ENCODE assay signal across 9 cellular contexts in genomic region chr12:52147983-52148540, GRCh38. TPM values are rescaled to one million over a fixed set of nuclear protein-coding genes. Genes with fewer than 3 reads are reported as not detected.
A peak's percentile ranks its signal among the peaks of the same experiment; 100 is the strongest.
DNase-seq lines count a peak whose midpoint lies in the region; ATAC-seq and TF ChIP-seq lines count a peak whose summit lies in the region.
"Had no signal": no experiment of that assay in that cellular context is flagged by ENCODE, and none has a peak within 500 bp of the region (broad histone marks: within the 10 kb centered on the region; RNA-seq: fewer than 3 reads in every experiment).

No MANE protein-coding gene starts in this region.

- peak overlapping the region in 1 of 2 experiments; percentile 91; a peak in 3 of 4 replicates for H3K27ac ChIP-seq in SK-N-SH (ENCODE audit: low read depth in 2 of 2, low read length in 1 of 2)
- peak overlapping the region; percentile 17 for H3K27ac ChIP-seq in muscle layer of colon (ENCODE audit: low read depth, low read length)
- H3K27ac ChIP-seq in upper lobe of left lung: peak overlapping the region; percentile 87 to 94 (median 90)

- DNase-seq in SK-N-SH (no peak), chondrocyte (ENCODE audit: low spot score) (no peak), upper lobe of left lung (no peak), SKM-1 (lab: John Stamatoyannopoulos, UW; ENCODE audit: unreplicated experiment) (no peak)
- DNase-seq: T-cell had no signal

- no peak for TF ChIP-seq POLR2A in upper lobe of left lung (IDR thresholded peaks at IDR 0.05)

- H3K27me3 Mint-ChIP-seq in chondrocyte (ENCODE audit: low read depth): no peaks in the 10 kb centered on the region

- no peaks in the 10 kb centered on the region for H3K9me2 ChIP-seq in SK-N-SH

- H3K79me2 ChIP-seq in SK-N-SH (ENCODE audit: insufficient read depth): peaks cover 15% of the 10 kb centered on the region; the same call in 1 of the 2 replicates

- TF ChIP-seq RAD21 in SK-N-SH (IDR thresholded peaks at IDR 0.05; ENCODE audit: low read length): no peak

- H3K4me2 ChIP-seq in SK-N-SH: peak overlapping the region; percentile 69; the same call in 1 of the 2 replicates

- peaks cover 18% of the 10 kb centered on the region for H3F3A ChIP-seq in SK-N-SH (replicated peaks; ENCODE audit: insufficient read depth)

- H3K27ac Mint-ChIP-seq in chondrocyte (ENCODE audit: unreplicated experiment): peak overlapping the region; percentile 93
- H3K27ac Mint-ChIP-seq: T-cell had no signal

- H3K36me3 ChIP-seq in SK-N-SH (replicated peaks in 1 of 2; ENCODE audit: control insufficient read depth in 1 of 2, insufficient read depth in 2 of 2, low read length in 1 of 2): no peaks in the 10 kb centered on the region
- no peaks in the 10 kb centered on the region for H3K36me3 ChIP-seq in muscle layer of colon (ENCODE audit: insufficient read depth, low read length)
- H3K36me3 ChIP-seq in upper lobe of left lung: no peaks in the 10 kb centered on the region

- CTCF ChIA-PET in SK-N-SH (lab: Yijun Ruan, JAX): interaction anchor here (0.8 to 3.2 kb wide), 16 partner anchors 8 to 833 kb away, joined by 3 to 20 read pairs (median 4); no protein-coding TSS in a partner anchor

- peaks cover 14 to 36% of the 10 kb centered on the region in 2 experiments; a peak in 3 of 4 replicates for H3K4me1 ChIP-seq in SK-N-SH (ENCODE audit: control insufficient read depth in 1 of 2, insufficient read depth in 2 of 2, low read depth in 1 of 2, low read length in 1 of 2)
- H3K4me1 ChIP-seq in muscle layer of colon (ENCODE audit: insufficient read depth, low read length): peaks cover 21% of the 10 kb centered on the region
- H3K4me1 ChIP-seq in upper lobe of left lung: peaks cover 56 to 79% (median 77%) of the 10 kb centered on the region in 4 donors

- peaks cover 73% of the 10 kb centered on the region for H3K4me1 Mint-ChIP-seq in chondrocyte (ENCODE audit: low read depth)

- H3K9ac ChIP-seq in SK-N-SH (peak overlapping the region; percentile 93), muscle layer of colon (ENCODE audit: low read length) (no peak overlapping the region)

- no peaks in the 10 kb centered on the region for H4K20me1 ChIP-seq in SK-N-SH (ENCODE audit: insufficient read depth)

- H2AFZ ChIP-seq in SK-N-SH (ENCODE audit: low read depth): no peak overlapping the region

- H3K4me3 Mint-ChIP-seq in chondrocyte (ENCODE audit: unreplicated experiment): no peak overlapping the region
- H3K4me3 Mint-ChIP-seq: T-cell had no signal

- TF ChIP-seq CTCF in SK-N-SH (IDR thresholded peaks at IDR 0.05) (no peak), chondrocyte (IDR thresholded peaks at IDR 0.05) (no peak), upper lobe of left lung (IDR thresholded peaks at IDR 0.05) (no peak)

- H3K9me3 Mint-ChIP-seq in chondrocyte (ENCODE audit: low read depth): no peaks in the 10 kb centered on the region
- H3K9me3 Mint-ChIP-seq: T-cell had no signal

- TF ChIP-seq EP300 in SK-N-SH (IDR thresholded peaks at IDR 0.05; ENCODE audit: borderline replicate concordance in 1 of 2, low read depth in 1 of 2, low read length in 1 of 2): no peak
- TF ChIP-seq EP300 in upper lobe of left lung (IDR thresholded peaks at IDR 0.05): no peak

- H3K27me3 ChIP-seq in SK-N-SH (ENCODE audit: insufficient read depth) (no peaks in the 10 kb centered on the region), muscle layer of colon (ENCODE audit: control insufficient read depth in 1 of 2, insufficient read depth in 2 of 2, low read length in 2 of 2) (peaks cover 1 to 6% of the 10 kb centered on the region in 2 donors), upper lobe of left lung (peaks cover 0 to 2% (median 0%) of the 10 kb centered on the region in 4 donors)

- H3K4me3 ChIP-seq in SK-N-SH (ENCODE audit: low read depth in 2 of 2, low read length in 1 of 2): no peak overlapping the region
- no peak overlapping the region for H3K4me3 ChIP-seq in muscle layer of colon (ENCODE audit: low read depth in 1 of 2, low read length in 2 of 2)
- no peak overlapping the region for H3K4me3 ChIP-seq in upper lobe of left lung

- 100% methylated on average over 1 of the region's 10 CpGs for WGBS in SK-N-SH (ENCODE audit: low lambda C conversion rate)
- 88 to 100% methylated on average over 1 to 10 of the region's 10 CpGs for WGBS in upper lobe of left lung, 2 donors

- no peak for ATAC-seq in SK-N-SH treated with all-trans-retinoic acid at 6 μM for 48 hours
- no peak for ATAC-seq in upper lobe of left lung (ENCODE audit: low FRiP score in 2 of 2)
- ATAC-seq in HG03439 (IDR thresholded peaks at IDR 0.05; ENCODE audit: unreplicated experiment): no peak
- no peak for ATAC-seq in GM19328 (IDR thresholded peaks at IDR 0.05; ENCODE audit: unreplicated experiment)
- ATAC-seq: T-cell had no signal

- H3K9me3 ChIP-seq in SK-N-SH: no peaks in the 10 kb centered on the region
- no peaks in the 10 kb centered on the region for H3K9me3 ChIP-seq in muscle layer of colon (ENCODE audit: low read length)
- no peaks in the 10 kb centered on the region for H3K9me3 ChIP-seq in upper lobe of left lung

- no peaks in the 10 kb centered on the region for H3K36me3 Mint-ChIP-seq in chondrocyte (ENCODE audit: low read depth)
- H3K36me3 Mint-ChIP-seq: T-cell had no signal

- POLR2A ChIA-PET in SK-N-SH (lab: Yijun Ruan, JAX): no interaction called here

TF ChIP-seq in SK-N-SH, 30 proteins besides CTCF, POLR2A, EP300 and RAD21 (continues in another document):
- TF ChIP-seq POLR2AphosphoS5 (IDR thresholded peaks at IDR 0.05; ENCODE audit: low read depth, low read length) (no peak), SMC3 (IDR thresholded peaks at IDR 0.05; ENCODE audit: low read depth, low read length) (no peak), RCOR1 (IDR thresholded peaks at IDR 0.05; ENCODE audit: low read length) (no peak), TEAD4 (IDR thresholded peaks at IDR 0.05; ENCODE audit: borderline replicate concordance, insufficient read depth) (no peak), MAX (IDR thresholded peaks at IDR 0.05; ENCODE audit: low read depth) (no peak), SIN3A (IDR thresholded peaks at IDR 0.05; ENCODE audit: borderline replicate concordance, low read depth, low read length) (no peak), JUND (IDR thresholded peaks at IDR 0.05) (no peak), USF2 (IDR thresholded peaks at IDR 0.05; ENCODE audit: borderline replicate concordance, low read depth, low read length) (no peak), FOSL2 (IDR thresholded peaks at IDR 0.05; ENCODE audit: borderline replicate concordance, low read depth) (no peak), MEF2A (IDR thresholded peaks at IDR 0.05; ENCODE audit: borderline replicate concordance, low read depth) (no peak)

TF ChIP-seq in SK-N-SH treated with all-trans-retinoic acid at 6 μM for 48 hours, 23 proteins besides CTCF, POLR2A, EP300 and RAD21 (continues in another document):
- TF ChIP-seq POU6F1 (CRISPR knock-in tag; IDR thresholded peaks at IDR 0.05; ENCODE audit: borderline replicate concordance, low read depth) (no peak), PATZ1 (CRISPR knock-in tag; IDR thresholded peaks at IDR 0.05; ENCODE audit: borderline replicate concordance) (no peak), OSR1 (CRISPR knock-in tag; IDR thresholded peaks at IDR 0.05) (no peak), ZFP30 (CRISPR knock-in tag; IDR thresholded peaks at IDR 0.05) (no peak), RARB (CRISPR knock-in tag; IDR thresholded peaks at IDR 0.05) (no peak), ZFP3 (CRISPR knock-in tag; IDR thresholded peaks at IDR 0.05) (no peak), PPARA (CRISPR knock-in tag; IDR thresholded peaks at IDR 0.05; ENCODE audit: borderline replicate concordance) (no peak), CSRNP3 (CRISPR knock-in tag; IDR thresholded peaks at IDR 0.05) (no peak)

RNA-seq across cellular contexts. Expression of gene KRT80, which starts 43.8 kb away (rescaled TPM):
- polyA plus RNA-seq in SK-N-SH (2012; rRNA removed): 14.9 and 17.4 TPM in 2 replicates
- 8.1 and 10.8 TPM in 2 replicates for polyA plus RNA-seq in SK-N-SH (2012; cell fraction: cytosol; rRNA removed)
- 21.6 and 31.9 TPM in 2 replicates for polyA plus RNA-seq in SK-N-SH (2012; cell fraction: nucleus; rRNA removed)
- total RNA-seq in chondrocyte: 10.7 to 17.0 TPM (median 12.1 TPM) in 3 replicates
- 10 to 100 TPM in 2 of 6 donors, 1 to 10 TPM in 4; 2.1 to 15.2 (median 6.6) TPM for total RNA-seq in upper lobe of left lung
